13 cellular contexts compared by ENCODE assay signal in genomic region chr10:921471-922414, GRCh38. TPM values are rescaled to one million over a fixed set of nuclear protein-coding genes. Genes with fewer than 3 reads are reported as not detected.
DNase-seq lines count a peak whose midpoint lies in the region; ATAC-seq and TF ChIP-seq lines count a peak whose summit lies in the region.
"Had no signal": no experiment of that assay in that cellular context is flagged by ENCODE, and none has a peak within 500 bp of the region (broad histone marks: within the 10 kb centered on the region; RNA-seq: fewer than 3 reads in every experiment).

No MANE protein-coding gene starts in this region.

- CTCF ChIA-PET in activated CD8-positive, alpha-beta T cell treated with anti-CD3 and anti-CD28 coated beads for 36 hours (lab: Charles Lee): no interaction called here

- H3K36me3 ChIP-seq in SJSA1: peaks cover 54% of the 10 kb centered on the region

- DNase-seq in activated CD4-positive, alpha-beta T cell treated with anti-CD3 and anti-CD28 coated beads, Interleukin-2, amount 10 ng/mL, durations not matched to agents 24 days and 14 days: no peak
- no peak for DNase-seq in activated CD4-positive, alpha-beta T cell treated with anti-CD3 and anti-CD28 coated beads for 4 hours
- DNase-seq in SJSA1 (ENCODE audit: low read depth in 1 of 2, low spot score in 2 of 2): peak; percentile 78 to 90
- peak; percentile 34 for DNase-seq in fibroblast of gingiva (ENCODE audit: low read depth)
- peak; percentile 85 for DNase-seq in renal cortical epithelial cell (ENCODE audit: low read depth)
- no peak for DNase-seq in activated CD8-positive, alpha-beta T cell treated with anti-CD3 and anti-CD28 coated beads for 36 hours
- DNase-seq: 8988T; activated CD8-positive, alpha-beta memory T cell treated with anti-CD3 and anti-CD28 coated beads, Interleukin-2, amount 50 U/mL, for 48 hours; stimulated activated CD4-positive, alpha-beta T cell treated with anti-CD3 and anti-CD28 coated beads, Interleukin-2, amount 100 ng/mL, for 24 hours; substantia nigra; SW 1271 had no signal

- ATAC-seq in GM19324 (IDR thresholded peaks at IDR 0.05; ENCODE audit: low FRiP score, unreplicated experiment) (no peak), HG03442 (IDR thresholded peaks at IDR 0.05; ENCODE audit: unreplicated experiment) (no peak)
- ATAC-seq in activated CD8-positive, alpha-beta T cell treated with anti-CD3 and anti-CD28 coated beads for 36 hours: no peak

- no peaks in the 10 kb centered on the region for H3K27me3 ChIP-seq in SJSA1 (replicated peaks)

- H3K27ac ChIP-seq in SJSA1: peak overlapping the region; percentile 66

- H3K9me3 Mint-ChIP-seq in activated CD4-positive, alpha-beta T cell treated with anti-CD3 and anti-CD28 coated beads, Interleukin-2, amount 10 ng/mL, durations not matched to agents 24 days and 14 days: no peaks in the 10 kb centered on the region
- H3K9me3 Mint-ChIP-seq in activated CD8-positive, alpha-beta T cell treated with anti-CD3 and anti-CD28 coated beads for 36 hours: no peaks in the 10 kb centered on the region

- POLR2A ChIA-PET in activated CD8-positive, alpha-beta T cell treated with anti-CD3 and anti-CD28 coated beads for 36 hours (lab: Charles Lee): no interaction called here

- H3K27ac Mint-ChIP-seq in activated CD4-positive, alpha-beta T cell treated with anti-CD3 and anti-CD28 coated beads, Interleukin-2, amount 10 ng/mL, durations not matched to agents 24 days and 14 days: peak overlapping the region; percentile 41
- no peak overlapping the region for H3K27ac Mint-ChIP-seq in activated CD8-positive, alpha-beta T cell treated with anti-CD3 and anti-CD28 coated beads for 36 hours

- no peaks in the 10 kb centered on the region for H3K9me3 ChIP-seq in SJSA1 (replicated peaks)

- peaks cover 23% of the 10 kb centered on the region for H3K4me1 Mint-ChIP-seq in activated CD4-positive, alpha-beta T cell treated with anti-CD3 and anti-CD28 coated beads, Interleukin-2, amount 10 ng/mL, durations not matched to agents 24 days and 14 days
- peaks cover 45% of the 10 kb centered on the region for H3K4me1 Mint-ChIP-seq in activated CD8-positive, alpha-beta T cell treated with anti-CD3 and anti-CD28 coated beads for 36 hours (ENCODE audit: low read depth)

- no peak overlapping the region for H3K4me3 ChIP-seq in SJSA1

- intact Hi-C loops in activated CD4-positive, alpha-beta T cell treated with anti-CD3 and anti-CD28 coated beads, Interleukin-2, amount 10 ng/mL, durations not matched to agents 24 days and 14 days (cut with micrococcal nuclease): no loop called here
- intact Hi-C loops in activated CD8-positive, alpha-beta T cell treated with anti-CD3 and anti-CD28 coated beads for 36 hours (cut with micrococcal nuclease): no loop called here

- peaks cover 32% of the 10 kb centered on the region for H3K36me3 Mint-ChIP-seq in activated CD4-positive, alpha-beta T cell treated with anti-CD3 and anti-CD28 coated beads, Interleukin-2, amount 10 ng/mL, durations not matched to agents 24 days and 14 days (ENCODE audit: low read depth)
- peaks cover 42% of the 10 kb centered on the region for H3K36me3 Mint-ChIP-seq in activated CD8-positive, alpha-beta T cell treated with anti-CD3 and anti-CD28 coated beads for 36 hours (ENCODE audit: low read depth)

- H3K4me1 ChIP-seq in SJSA1 (replicated peaks): peaks cover 37% of the 10 kb centered on the region

- TF ChIP-seq CTCF in activated CD8-positive, alpha-beta T cell treated with anti-CD3 and anti-CD28 coated beads for 36 hours (IDR thresholded peaks at IDR 0.05): no peak

- H3K4me3 Mint-ChIP-seq in activated CD4-positive, alpha-beta T cell treated with anti-CD3 and anti-CD28 coated beads, Interleukin-2, amount 10 ng/mL, durations not matched to agents 24 days and 14 days: no peak overlapping the region
- no peak overlapping the region for H3K4me3 Mint-ChIP-seq in activated CD8-positive, alpha-beta T cell treated with anti-CD3 and anti-CD28 coated beads for 36 hours

- H3K27me3 Mint-ChIP-seq in activated CD4-positive, alpha-beta T cell treated with anti-CD3 and anti-CD28 coated beads, Interleukin-2, amount 10 ng/mL, durations not matched to agents 24 days and 14 days: no peaks in the 10 kb centered on the region
- H3K27me3 Mint-ChIP-seq in activated CD8-positive, alpha-beta T cell treated with anti-CD3 and anti-CD28 coated beads for 36 hours: no peaks in the 10 kb centered on the region

RNA-seq across cellular contexts. Expression of gene LARP4B, which starts 9.8 kb away (rescaled TPM):
- 167 and 169 TPM in 2 replicates for total RNA-seq in activated CD4-positive, alpha-beta T cell treated with anti-CD3 and anti-CD28 coated beads, Interleukin-2, amount 10 ng/mL, durations not matched to agents 24 days and 14 days
- 37.8 and 47.7 TPM in 2 replicates for total RNA-seq in SJSA1 (2014; rRNA removed; shearing (Covaris generic))
- 29.9 and 45.1 TPM in 2 replicates for total RNA-seq in renal cortical epithelial cell
- total RNA-seq in activated CD8-positive, alpha-beta T cell treated with anti-CD3 and anti-CD28 coated beads for 36 hours: 100 to 1,000 TPM; 101 to 104 TPM

Comparison
In these comparisons a context has a peak if more than half of its experiments do, and no peak if none do; other contexts are left out.
1. DNase-seq: peak in SJSA1 (2 of 2), fibroblast of gingiva (single experiment) and renal cortical epithelial cell (single experiment); none in activated CD4-positive, alpha-beta T cell treated with anti-CD3 and anti-CD28 coated beads, Interleukin-2, amount 10 ng/mL, durations not matched to agents 24 days and 14 days (single experiment), activated CD4-positive, alpha-beta T cell treated with anti-CD3 and anti-CD28 coated beads for 4 hours (0 of 2) and activated CD8-positive, alpha-beta T cell treated with anti-CD3 and anti-CD28 coated beads for 36 hours (single experiment).